ENCODE assay signal across 28 cellular contexts in genomic region chr11:79381036-79381435, GRCh38. TPM values are rescaled to one million over a fixed set of nuclear protein-coding genes. Genes with fewer than 3 reads are reported as not detected.
"Had no signal": no experiment of that assay in that cellular context is flagged by ENCODE, and none has a peak within 500 bp of the region (broad histone marks: within the 10 kb centered on the region; RNA-seq: fewer than 3 reads in every experiment).

No MANE protein-coding gene starts in this region.

- H3K27me3 ChIP-seq: esophagus squamous epithelium, left lung, sigmoid colon, stomach, tibial artery had no signal

- H3K27ac ChIP-seq: coronary artery, esophagus squamous epithelium, left lung, prostate gland, sigmoid colon, stomach, tibial artery had no signal

- H3K9me3 ChIP-seq: esophagus squamous epithelium, prostate gland, sigmoid colon had no signal

- H3K9me3 Mint-ChIP-seq: stimulated activated effector memory CD8-positive, alpha-beta T cell treated with anti-CD3 and anti-CD28 coated beads, Interleukin-12 subunit alpha, Interleukin-12 subunit beta, amount 100 ng/mL, for 72 hours; type B pancreatic cell had no signal

- H3K4me1 Mint-ChIP-seq: immature natural killer cell; naive thymus-derived CD4-positive, alpha-beta T cell; stimulated activated effector memory CD8-positive, alpha-beta T cell treated with anti-CD3 and anti-CD28 coated beads, Interleukin-12 subunit alpha, Interleukin-12 subunit beta, amount 100 ng/mL, for 72 hours had no signal

- FAIRE-seq: endometrium had no signal

- ATAC-seq: left lung; naive thymus-derived CD4-positive, alpha-beta T cell; right cardiac atrium; stimulated activated effector memory CD8-positive, alpha-beta T cell treated with anti-CD3 and anti-CD28 coated beads, Interleukin-12 subunit alpha, Interleukin-12 subunit beta, amount 100 ng/mL, for 72 hours had no signal

- H3K4me3 Mint-ChIP-seq: immature natural killer cell; mesothelial cell of epicardium; naive thymus-derived CD4-positive, alpha-beta T cell; nephron; stimulated activated effector memory CD8-positive, alpha-beta T cell treated with anti-CD3 and anti-CD28 coated beads, Interleukin-12 subunit alpha, Interleukin-12 subunit beta, amount 100 ng/mL, for 72 hours; type B pancreatic cell had no signal

- H3K36me3 ChIP-seq: esophagus squamous epithelium, left lung, prostate gland, sigmoid colon, stomach, tibial artery had no signal

- H3K4me1 ChIP-seq: left lung, prostate gland, sigmoid colon, stomach, tibial artery had no signal

- H3K4me3 ChIP-seq: coronary artery, esophagus squamous epithelium, left lung, prostate gland, sigmoid colon, stomach, tibial artery had no signal

- DNase-seq: dermis blood vessel endothelial cell; effector memory CD4-positive, alpha-beta T cell; erythroblast; esophagus squamous epithelium; foreskin melanocyte; glutamatergic neuron; hypothalamus; immature natural killer cell; islet precursor cell; left lung; mesenchymal stem cell; naive thymus-derived CD4-positive, alpha-beta T cell; nucleus accumbens; right cardiac atrium; sigmoid colon; stimulated activated CD4-positive, alpha-beta T cell treated with anti-CD3 and anti-CD28 coated beads, Interleukin-2, amount 100 ng/mL, for 24 hours; stimulated activated CD4-positive, alpha-beta T cell treated with anti-CD3 and anti-CD28 coated beads, Interleukin-4, amount 100 ng/mL, for 24 hours; stimulated activated naive CD4-positive, alpha-beta T cell treated with Interleukin-2 at 50 U/mL for 16 hours; stomach; tibial artery had no signal

- H3K27ac Mint-ChIP-seq: immature natural killer cell; mesothelial cell of epicardium; naive thymus-derived CD4-positive, alpha-beta T cell; stimulated activated effector memory CD8-positive, alpha-beta T cell treated with anti-CD3 and anti-CD28 coated beads, Interleukin-12 subunit alpha, Interleukin-12 subunit beta, amount 100 ng/mL, for 72 hours; type B pancreatic cell had no signal

- H3K36me3 Mint-ChIP-seq: immature natural killer cell; naive thymus-derived CD4-positive, alpha-beta T cell; stimulated activated effector memory CD8-positive, alpha-beta T cell treated with anti-CD3 and anti-CD28 coated beads, Interleukin-12 subunit alpha, Interleukin-12 subunit beta, amount 100 ng/mL, for 72 hours; type B pancreatic cell had no signal

- H3K27me3 Mint-ChIP-seq: type B pancreatic cell had no signal

RNA-seq across cellular contexts. Expression of gene TENM4, which starts 59.8 kb away (rescaled TPM):
- total RNA-seq: lung microvascular endothelial cell had no signal
- polyA plus RNA-seq: immature natural killer cell; naive thymus-derived CD4-positive, alpha-beta T cell had no signal
